In genomic region chr11:34749666-34750659, GRCh38 we compare ENCODE assay signal across 12 cellular contexts.
DNase-seq lines count a peak whose midpoint lies in the region; ATAC-seq lines count a peak whose summit lies in the region.
"Had no signal": no experiment of that assay in that cellular context is flagged by ENCODE, and none has a peak within 500 bp of the region (broad histone marks: within the 10 kb centered on the region; RNA-seq: fewer than 3 reads in every experiment).

No MANE protein-coding gene starts in this region.

- no peaks in the 10 kb centered on the region for H3K4me1 Mint-ChIP-seq in activated CD4-positive, alpha-beta memory T cell treated with anti-CD3 and anti-CD28 coated beads, Interleukin-2, amount 10 ng/mL, durations not matched to agents 7 days and 5 days

- peaks cover 24% of the 10 kb centered on the region for H3K4me1 ChIP-seq in ACC112 (ENCODE audit: control insufficient read depth, insufficient read depth, low read length, unreplicated experiment)
- H3K4me1 ChIP-seq: BE2C had no signal

- CTCF ChIA-PET in activated CD4-positive, alpha-beta memory T cell treated with anti-CD3 and anti-CD28 coated beads, Interleukin-2, amount 10 ng/mL, durations not matched to agents 7 days and 5 days (lab: Charles Lee), result no interaction called here

- POLR2A ChIA-PET in activated CD4-positive, alpha-beta memory T cell treated with anti-CD3 and anti-CD28 coated beads, Interleukin-2, amount 10 ng/mL, durations not matched to agents 7 days and 5 days (lab: Charles Lee), result no interaction called here

- no peak overlapping the region for H3K27ac Mint-ChIP-seq in activated CD4-positive, alpha-beta memory T cell treated with anti-CD3 and anti-CD28 coated beads, Interleukin-2, amount 10 ng/mL, durations not matched to agents 7 days and 5 days

- H3K27me3 ChIP-seq in ACC112 (ENCODE audit: insufficient read depth, low read length) (no peaks in the 10 kb centered on the region), MG63 (no peaks in the 10 kb centered on the region)
- H3K27me3 ChIP-seq: BE2C had no signal

- H3K36me3 ChIP-seq in ACC112 (ENCODE audit: insufficient read depth, low read length) (no peaks in the 10 kb centered on the region), MG63 (no peaks in the 10 kb centered on the region)
- H3K36me3 ChIP-seq: BE2C had no signal

- H3K4me3 ChIP-seq in ACC112 (ENCODE audit: low read depth, low read length) (peak overlapping the region; percentile 63; the same call in 1 of the 2 replicates), MG63 (no peak overlapping the region)

- no peaks in the 10 kb centered on the region for H3K36me3 Mint-ChIP-seq in activated CD4-positive, alpha-beta memory T cell treated with anti-CD3 and anti-CD28 coated beads, Interleukin-2, amount 10 ng/mL, durations not matched to agents 7 days and 5 days (ENCODE audit: low read depth)

- no peaks in the 10 kb centered on the region for H3K9me3 ChIP-seq in MG63
- H3K9me3 ChIP-seq: BE2C had no signal

- DNase-seq in MG63 (peak; percentile 92), midbrain (lab: John Stamatoyannopoulos, UW) (peak; percentile 46), NCI-H1417 (lab: John Stamatoyannopoulos, UW) (no peak)
- DNase-seq in activated CD4-positive, alpha-beta memory T cell treated with anti-CD3 and anti-CD28 coated beads, Interleukin-2, amount 10 ng/mL, durations not matched to agents 7 days and 5 days, result no peak
- DNase-seq: BE2C, cerebellar nuclear complex, mesendoderm had no signal

- H3K27me3 Mint-ChIP-seq in activated CD4-positive, alpha-beta memory T cell treated with anti-CD3 and anti-CD28 coated beads, Interleukin-2, amount 10 ng/mL, durations not matched to agents 7 days and 5 days, result peaks cover 15% of the 10 kb centered on the region

- peak overlapping the region; percentile 94 for H3K27ac ChIP-seq in ACC112 (ENCODE audit: low read depth, low read length)

- no peaks in the 10 kb centered on the region for H3K9me3 Mint-ChIP-seq in activated CD4-positive, alpha-beta memory T cell treated with anti-CD3 and anti-CD28 coated beads, Interleukin-2, amount 10 ng/mL, durations not matched to agents 7 days and 5 days

- ATAC-seq in esophagus mucosa, result peak; percentile 91
- no peak for ATAC-seq in GM21367 (IDR thresholded peaks at IDR 0.05; ENCODE audit: unreplicated experiment)
- ATAC-seq in HG03520 (IDR thresholded peaks at IDR 0.05; ENCODE audit: unreplicated experiment), result no peak
- ATAC-seq: HCT116 had no signal

- H2AFZ ChIP-seq in ACC112 (ENCODE audit: low read length, unreplicated experiment), result peak overlapping the region; percentile 74

- H3K4me3 Mint-ChIP-seq in activated CD4-positive, alpha-beta memory T cell treated with anti-CD3 and anti-CD28 coated beads, Interleukin-2, amount 10 ng/mL, durations not matched to agents 7 days and 5 days, result no peak overlapping the region

- no peaks in the 10 kb centered on the region for H3K79me2 ChIP-seq in ACC112 (ENCODE audit: control insufficient read depth, insufficient read depth, low read length, unreplicated experiment)

Comparison
In these comparisons a context has a peak if more than half of its experiments do, and no peak if none do; other contexts are left out.
1. DNase-seq: peak in MG63 (single experiment) and midbrain (single experiment); none in activated CD4-positive, alpha-beta memory T cell treated with anti-CD3 and anti-CD28 coated beads, Interleukin-2, amount 10 ng/mL, durations not matched to agents 7 days and 5 days (single experiment) and NCI-H1417 (0 of 3).